8 cellular contexts compared by ENCODE assay signal in genomic region chr17:7242717-7243576, GRCh38. TPM values are rescaled to one million over a fixed set of nuclear protein-coding genes. Genes with fewer than 3 reads are reported as not detected.
DNase-seq lines count a peak whose midpoint lies in the region; ATAC-seq and TF ChIP-seq lines count a peak whose summit lies in the region.

No MANE protein-coding gene starts in this region.

- peak overlapping the region; percentile 86 for H3K4me3 ChIP-seq in iPS-18a (ENCODE audit: low read length)
- peak overlapping the region; percentile 91 for H3K4me3 ChIP-seq in skeletal muscle cell (ENCODE audit: low read depth, low read length)

- H3K36me3 Mint-ChIP-seq in brain: peaks cover 50% of the 10 kb centered on the region

- peak overlapping the region; percentile 71 for H3K9ac ChIP-seq in iPS-18a (ENCODE audit: low read length)

- TF ChIP-seq CTCF in brain (conservative IDR thresholded peaks at IDR 0.05): no peak

- H3K27ac ChIP-seq in iPS-18a (ENCODE audit: low read length): peak overlapping the region; percentile 83

- no peaks in the 10 kb centered on the region for H3K9me3 ChIP-seq in iPS-18a (ENCODE audit: control insufficient read depth, low read depth, low read length)

- H3K27me3 ChIP-seq in iPS-18a (ENCODE audit: control insufficient read depth, insufficient read depth, low read length): no peaks in the 10 kb centered on the region

- peaks cover 0 to 3% (median 0%) of the 10 kb centered on the region in 5 experiments for H3K9me3 Mint-ChIP-seq in brain

- peak; percentile 75 for DNase-seq in NCI-H2107 (lab: John Stamatoyannopoulos, UW)
- peak; percentile 93 for DNase-seq in UCSD-AML1 (lab: John Stamatoyannopoulos, UW; ENCODE audit: unreplicated experiment)
- peak; percentile 89 for DNase-seq in skeletal muscle cell (ENCODE audit: low read depth)

- H3K4me3 Mint-ChIP-seq in brain: peak overlapping the region; percentile 90 to 97 (median 95)

- peaks cover 39% of the 10 kb centered on the region for H3K4me1 Mint-ChIP-seq in brain

- TF ChIP-seq POLR2A in GM15510 (IDR thresholded peaks at IDR 0.05; ENCODE audit: borderline replicate concordance, extremely low read depth, insufficient read length): peak; percentile 55

- H3K27ac Mint-ChIP-seq in brain: peak overlapping the region; percentile 98 to 100 (median 100)

- peaks cover 29% of the 10 kb centered on the region for H3K36me3 ChIP-seq in iPS-18a (ENCODE audit: control insufficient read depth, low read depth, low read length)

- ATAC-seq in HG02943 (IDR thresholded peaks at IDR 0.05; ENCODE audit: low read depth, unreplicated experiment): peak; percentile 41
- ATAC-seq in HG03469 (IDR thresholded peaks at IDR 0.05; ENCODE audit: unreplicated experiment): no peak

- peaks cover 7% of the 10 kb centered on the region for H3K4me1 ChIP-seq in iPS-18a (ENCODE audit: control insufficient read depth, low read depth, low read length)

- peaks cover 17% of the 10 kb centered on the region for H3K27me3 Mint-ChIP-seq in brain

RNA-seq across cellular contexts. Expression of gene GABARAP, which starts 0.7 kb away (rescaled TPM):
- polyA plus RNA-seq in brain (ENCODE audit: insufficient read depth, low read depth, low replicate concordance): 1,714 TPM

RNA-seq across cellular contexts. Expression of gene PHF23, which starts 3.7 kb away (rescaled TPM):
- polyA plus RNA-seq in brain (ENCODE audit: insufficient read depth, low read depth, low replicate concordance): 40.9 TPM

RNA-seq across cellular contexts. Expression of gene CTDNEP1, which starts 8.6 kb away (rescaled TPM):
- polyA plus RNA-seq in brain (ENCODE audit: insufficient read depth, low read depth, low replicate concordance): 310 TPM

RNA-seq across cellular contexts. Expression of gene DVL2, which starts 8.6 kb away (rescaled TPM):
- 49.5 TPM for polyA plus RNA-seq in brain (ENCODE audit: insufficient read depth, low read depth, low replicate concordance)

RNA-seq across cellular contexts. Expression of gene ELP5, which starts 9.1 kb away (rescaled TPM):
- polyA plus RNA-seq in brain (ENCODE audit: insufficient read depth, low read depth, low replicate concordance): 58.2 TPM
